9 cellular contexts compared by ENCODE assay signal in the genomic region with DNA sequence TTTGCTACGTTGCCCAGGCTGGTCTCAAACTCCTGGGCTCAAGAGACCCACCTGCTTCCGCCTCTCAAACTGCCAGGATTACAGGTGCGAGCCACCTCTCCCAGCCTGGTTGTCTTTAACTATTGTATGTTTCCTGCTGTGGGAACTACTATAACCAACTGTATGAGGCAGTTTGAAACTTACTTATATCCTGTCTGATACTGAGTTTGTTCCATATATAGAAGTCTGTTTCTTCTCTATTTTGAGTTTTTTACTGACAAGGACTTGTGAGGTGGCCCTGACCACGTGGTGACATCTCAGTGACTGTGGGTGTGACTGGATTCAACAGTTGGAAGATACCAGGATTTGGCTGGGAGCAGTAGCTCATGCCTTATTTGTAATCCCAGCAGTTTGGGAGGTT. TPM values are rescaled to one million over a fixed set of nuclear protein-coding genes. Genes with fewer than 3 reads are reported as not detected.
DNase-seq lines count a peak whose midpoint lies in the region; ATAC-seq and TF ChIP-seq lines count a peak whose summit lies in the region.
"Had no signal": no experiment of that assay in that cellular context is flagged by ENCODE, and none has a peak within 500 bp of the region (broad histone marks: within the 10 kb centered on the region; RNA-seq: fewer than 3 reads in every experiment).

No MANE protein-coding gene starts in this region.

- 55 to 66% (median 58%) methylated on average over 4 of the region's 4 CpGs for WGBS in spleen, 5 donors

- no peak for TF ChIP-seq CTCF in GM20000 (IDR thresholded peaks at IDR 0.05; ENCODE audit: extremely low read depth, missing control alignments)
- TF ChIP-seq CTCF in spleen (IDR thresholded peaks at IDR 0.05 in 8 of 11, conservative IDR thresholded peaks at IDR 0.05 in 3 of 11), result no peak

- peak overlapping the region in 2 of 8 donors; percentile 12 to 39 for H3K27ac ChIP-seq in spleen
- H3K27ac ChIP-seq: colonic mucosa had no signal

- intact Hi-C loops in Right ventricle myocardium superior (cut with DNase I) (no loop called here), spleen (cut with DNase I; ENCODE audit: low total_unique reads) (no loop called here)

- H3K36me3 ChIP-seq in spleen, result peaks cover 6 to 63% (median 22%) of the 10 kb centered on the region in 6 donors
- H3K36me3 ChIP-seq: colonic mucosa had no signal

- H3K4me1 ChIP-seq in spleen, result peaks cover 0 to 41% (median 14%) of the 10 kb centered on the region in 6 donors
- H3K4me1 ChIP-seq: colonic mucosa had no signal

- H3K4me3 ChIP-seq in spleen, result no peak overlapping the region
- H3K4me3 ChIP-seq: colonic mucosa had no signal

- H3K9me3 ChIP-seq in spleen, result no peaks in the 10 kb centered on the region
- H3K9me3 ChIP-seq: colonic mucosa had no signal

- DNase-seq in GM20000 (ENCODE audit: low spot score) (peak; percentile 81), Right ventricle myocardium superior (no peak), foreskin melanocyte (no peak), spleen (no peak), GF-D8 (lab: John Stamatoyannopoulos, UW) (no peak), NOMO-1 (lab: John Stamatoyannopoulos, UW; ENCODE audit: unreplicated experiment in 2 of 2) (no peak)
- DNase-seq: colonic mucosa had no signal

- no peak for TF ChIP-seq POLR2A in spleen (IDR thresholded peaks at IDR 0.05)

- H3K27me3 ChIP-seq in spleen (replicated peaks in 1 of 7), result no peaks in the 10 kb centered on the region
- H3K27me3 ChIP-seq: colonic mucosa had no signal

- ATAC-seq in GM18511 (IDR thresholded peaks at IDR 0.05; ENCODE audit: unreplicated experiment) (peak; percentile 95), HG03103 (IDR thresholded peaks at IDR 0.05; ENCODE audit: low read depth, unreplicated experiment) (peak; percentile 97), Right ventricle myocardium superior (ENCODE audit: poor library complexity) (peak; percentile 75)

RNA-seq across cellular contexts. Expression of gene FBH1, which starts 14.2 kb away (rescaled TPM):
- total RNA-seq in Right ventricle myocardium superior, result 83.0 TPM
- total RNA-seq in spleen, result 100 to 1,000 TPM; 101 to 118 (median 111) TPM
- 10 to 100 TPM; 33.4 to 47.8 (median 40.9) TPM for polyA plus RNA-seq in spleen

RNA-seq across cellular contexts. Expression of gene ANKRD16, which starts 14.5 kb away (rescaled TPM):
- total RNA-seq in Right ventricle myocardium superior (2.4 TPM), spleen (10 to 100 TPM in 1 of 7 donors, 1 to 10 TPM in 6; 5.8 to 10.5 (median 6.8) TPM)
- 1 to 10 TPM; 2.7 to 5.1 (median 4.3) TPM for polyA plus RNA-seq in spleen
